ENCODE assay signal across 18 cellular contexts in the genomic region with DNA sequence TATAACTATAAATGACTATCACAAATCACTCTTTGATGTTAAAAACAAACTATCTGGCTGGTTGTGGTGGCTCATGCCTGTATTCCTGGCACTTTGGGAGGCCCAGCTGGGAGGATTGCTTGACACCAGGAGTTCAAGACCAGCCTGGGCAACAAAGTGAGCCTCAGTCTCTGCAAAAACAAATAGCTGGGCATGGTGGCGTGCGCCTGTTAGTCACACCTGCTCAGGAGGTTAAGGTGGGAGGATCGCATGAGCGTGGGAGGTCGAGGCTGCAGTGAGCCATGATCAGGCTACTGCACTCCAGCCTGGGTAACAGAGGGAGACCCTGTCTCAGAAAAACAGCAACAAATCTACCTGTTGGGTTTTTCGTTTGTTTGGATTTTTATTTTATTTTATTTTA. TPM values are rescaled to one million over a fixed set of nuclear protein-coding genes. Genes with fewer than 3 reads are reported as not detected.
DNase-seq lines count a peak whose midpoint lies in the region; ATAC-seq and TF ChIP-seq lines count a peak whose summit lies in the region.
"Had no signal": no experiment of that assay in that cellular context is flagged by ENCODE, and none has a peak within 500 bp of the region (broad histone marks: within the 10 kb centered on the region; RNA-seq: fewer than 3 reads in every experiment).

No MANE protein-coding gene starts in this region.

- intact Hi-C loops in activated CD8-positive, alpha-beta T cell treated with anti-CD3 and anti-CD28 coated beads for 36 hours (cut with micrococcal nuclease): no loop called here
- intact Hi-C loops in mammary epithelial cell (cut with micrococcal nuclease): no loop called here

- CTCF ChIA-PET in activated CD8-positive, alpha-beta T cell treated with anti-CD3 and anti-CD28 coated beads for 36 hours (lab: Charles Lee): no interaction called here
- CTCF ChIA-PET in activated CD8-positive, alpha-beta T cell treated with anti-CD3 and anti-CD28 coated beads, Interleukin-2, amount 10 ng/mL, durations not matched to agents 7 days and 5 days (lab: Charles Lee): interaction anchor here (2.1 to 5.3 kb wide), 2 partner anchors 10 to 67 kb away, joined by 7 to 42 read pairs; no protein-coding TSS in a partner anchor
- CTCF ChIA-PET in mammary epithelial cell (lab: Charles Lee; ENCODE audit: low non-redundant PET): no interaction called here

- 95% methylated on average over 4 of the region's 6 CpGs for WGBS in mammary epithelial cell (ENCODE audit: low coverage, missing lambda C conversion rate)

- peaks cover 4% of the 10 kb centered on the region for H3K36me3 Mint-ChIP-seq in activated CD8-positive, alpha-beta T cell treated with anti-CD3 and anti-CD28 coated beads for 36 hours (ENCODE audit: low read depth)
- peaks cover 4% of the 10 kb centered on the region for H3K36me3 Mint-ChIP-seq in activated CD8-positive, alpha-beta T cell treated with anti-CD3 and anti-CD28 coated beads, Interleukin-2, amount 10 ng/mL, durations not matched to agents 7 days and 5 days (ENCODE audit: low read depth)
- H3K36me3 Mint-ChIP-seq in HFFc6 (ENCODE audit: low read depth): peaks cover 13% of the 10 kb centered on the region; the same call in 1 of the 2 replicates

- BruUV-seq in mammary epithelial cell (replicated peaks; lab: Mats Ljungman, UMichigan): no TSS peak

- H3K9me3 ChIP-seq in mammary epithelial cell (replicated peaks; ENCODE audit: insufficient read depth, low read length): no peaks in the 10 kb centered on the region
- H3K9me3 ChIP-seq: MG63, ovary, spleen had no signal

- no peaks in the 10 kb centered on the region for H4K20me1 ChIP-seq in mammary epithelial cell (ENCODE audit: insufficient read depth, low read length)

- no peak overlapping the region for H3K9ac ChIP-seq in mammary epithelial cell (ENCODE audit: insufficient read depth, low read length)

- peaks cover 34% of the 10 kb centered on the region for H3K4me1 ChIP-seq in mammary epithelial cell (ENCODE audit: insufficient read depth, low read length)

- no peak for ATAC-seq in activated CD8-positive, alpha-beta T cell treated with anti-CD3 and anti-CD28 coated beads for 36 hours
- ATAC-seq in activated CD8-positive, alpha-beta T cell treated with anti-CD3 and anti-CD28 coated beads, Interleukin-2, amount 10 ng/mL, durations not matched to agents 7 days and 5 days: no peak
- ATAC-seq in HG02642 (IDR thresholded peaks at IDR 0.05; ENCODE audit: poor library complexity, unreplicated experiment): no peak

- peaks cover 10% of the 10 kb centered on the region for H3K27me3 Mint-ChIP-seq in activated CD8-positive, alpha-beta T cell treated with anti-CD3 and anti-CD28 coated beads for 36 hours
- peaks cover 26% of the 10 kb centered on the region for H3K27me3 Mint-ChIP-seq in activated CD8-positive, alpha-beta T cell treated with anti-CD3 and anti-CD28 coated beads, Interleukin-2, amount 10 ng/mL, durations not matched to agents 7 days and 5 days (ENCODE audit: low read depth)
- H3K27me3 Mint-ChIP-seq in HFFc6 (ENCODE audit: insufficient read depth): no peaks in the 10 kb centered on the region

- no peaks in the 10 kb centered on the region for H3K27me3 ChIP-seq in mammary epithelial cell (ENCODE audit: insufficient read depth, low read length)
- H3K27me3 ChIP-seq: MG63, ovary had no signal

- no peaks in the 10 kb centered on the region for H3K79me2 ChIP-seq in mammary epithelial cell (ENCODE audit: insufficient read depth, low read length)

- H3K36me3 ChIP-seq in mammary epithelial cell (ENCODE audit: insufficient read depth, low read length): no peaks in the 10 kb centered on the region
- H3K36me3 ChIP-seq: MG63, ovary, spleen had no signal

- in situ Hi-C loops in mammary epithelial cell (cut with MboI; ENCODE audit: low sequenced_read_pairs in 2 of 2): loop anchor here in 1 of 2 donors (5.0 kb wide), 1 partner anchor 61 kb away; no protein-coding TSS in a partner anchor

- POLR2A ChIA-PET in activated CD8-positive, alpha-beta T cell treated with anti-CD3 and anti-CD28 coated beads for 36 hours (lab: Charles Lee): interaction anchor here (1.1 to 9.3 kb wide), 3 partner anchors 15 to 75 kb away, joined by 3 to 118 read pairs (median 5); no protein-coding TSS in a partner anchor
- POLR2A ChIA-PET in activated CD8-positive, alpha-beta T cell treated with anti-CD3 and anti-CD28 coated beads, Interleukin-2, amount 10 ng/mL, durations not matched to agents 7 days and 5 days (lab: Charles Lee): interaction anchor here (1.2 kb wide), 1 partner anchor 66 kb away, joined by 3 read pairs; no protein-coding TSS in a partner anchor

- peak overlapping the region; percentile 73 for H3K27ac Mint-ChIP-seq in activated CD8-positive, alpha-beta T cell treated with anti-CD3 and anti-CD28 coated beads for 36 hours
- H3K27ac Mint-ChIP-seq in activated CD8-positive, alpha-beta T cell treated with anti-CD3 and anti-CD28 coated beads, Interleukin-2, amount 10 ng/mL, durations not matched to agents 7 days and 5 days: no peak overlapping the region
- H3K27ac Mint-ChIP-seq in HFFc6: peak overlapping the region; percentile 100
- H3K27ac Mint-ChIP-seq: endodermal cell had no signal

- H3K4me3 Mint-ChIP-seq in activated CD8-positive, alpha-beta T cell treated with anti-CD3 and anti-CD28 coated beads for 36 hours: no peak overlapping the region
- H3K4me3 Mint-ChIP-seq in activated CD8-positive, alpha-beta T cell treated with anti-CD3 and anti-CD28 coated beads, Interleukin-2, amount 10 ng/mL, durations not matched to agents 7 days and 5 days: no peak overlapping the region
- H3K4me3 Mint-ChIP-seq in HFFc6: no peak overlapping the region
- H3K4me3 Mint-ChIP-seq: endodermal cell had no signal

- peaks cover 4% of the 10 kb centered on the region for H3K9me3 Mint-ChIP-seq in activated CD8-positive, alpha-beta T cell treated with anti-CD3 and anti-CD28 coated beads for 36 hours
- no peaks in the 10 kb centered on the region for H3K9me3 Mint-ChIP-seq in activated CD8-positive, alpha-beta T cell treated with anti-CD3 and anti-CD28 coated beads, Interleukin-2, amount 10 ng/mL, durations not matched to agents 7 days and 5 days (ENCODE audit: insufficient read depth)
- no peaks in the 10 kb centered on the region for H3K9me3 Mint-ChIP-seq in HFFc6
- H3K9me3 Mint-ChIP-seq: endodermal cell had no signal

- H2AFZ ChIP-seq in mammary epithelial cell (ENCODE audit: low read depth, low read length): no peak overlapping the region

- H3K27ac ChIP-seq in mammary epithelial cell (ENCODE audit: insufficient read depth, low read depth, low read length): peak overlapping the region; percentile 99

- dilution Hi-C loops in mammary epithelial cell (cut with HindIII; ENCODE audit: low sequenced_read_pairs): loop anchor here (5.0 kb wide), 2 partner anchors 54 to 66 kb away; no protein-coding TSS in a partner anchor

- TF ChIP-seq CTCF in activated CD8-positive, alpha-beta T cell treated with anti-CD3 and anti-CD28 coated beads for 36 hours (IDR thresholded peaks at IDR 0.05): no peak
- TF ChIP-seq CTCF in HFFc6 (IDR thresholded peaks at IDR 0.05) (no peak), mammary epithelial cell (conservative IDR thresholded peaks at IDR 0.05 in 1 of 2, IDR thresholded peaks at IDR 0.05 in 1 of 2; ENCODE audit: extremely low read depth in 1 of 2, insufficient read depth in 1 of 2, low read depth in 1 of 2, low read length in 2 of 2) (no peak)

- DNase-seq in activated CD8-positive, alpha-beta T cell treated with anti-CD3 and anti-CD28 coated beads for 36 hours: peak; percentile 32
- DNase-seq in activated CD8-positive, alpha-beta T cell treated with anti-CD3 and anti-CD28 coated beads, Interleukin-2, amount 10 ng/mL, durations not matched to agents 7 days and 5 days: no peak
- no peak for DNase-seq in HFFc6
- no peak for DNase-seq in mammary epithelial cell
- DNase-seq in stimulated activated CD4-positive, alpha-beta T cell treated with anti-CD3 and anti-CD28 coated beads, Interleukin-4, amount 100 ng/mL, for 4 hours: peak; percentile 9 to 37
- no peak for DNase-seq in GDM1 (lab: John Stamatoyannopoulos, UW)
- DNase-seq in NCI-H526 treated with DMSO at 0.1 percent for 48 hours (lab: John Stamatoyannopoulos, UW): no peak
- DNase-seq: activated CD4-positive, alpha-beta T cell treated with anti-CD3 and anti-CD28 coated beads, Interleukin-2, amount 50 U/mL, for 1 hour; activated gamma-delta T cell treated with Interleukin-2 at 50 U/mL for 16 hours; caudate nucleus; COR-L47; endodermal cell; kidney; MG63; spleen; T-helper 2 cell had no signal

- no peak overlapping the region for H3K4me2 ChIP-seq in mammary epithelial cell (ENCODE audit: insufficient read depth, low read depth, low read length)

- H3K4me3 ChIP-seq in mammary epithelial cell (replicated peaks in 1 of 3; ENCODE audit: insufficient read depth in 1 of 3, low read depth in 2 of 3, low read length in 3 of 3): no peak overlapping the region
- H3K4me3 ChIP-seq: MG63, ovary, spleen had no signal

- H3K4me1 Mint-ChIP-seq in activated CD8-positive, alpha-beta T cell treated with anti-CD3 and anti-CD28 coated beads for 36 hours (ENCODE audit: low read depth): peaks cover 39% of the 10 kb centered on the region
- peaks cover 39% of the 10 kb centered on the region for H3K4me1 Mint-ChIP-seq in activated CD8-positive, alpha-beta T cell treated with anti-CD3 and anti-CD28 coated beads, Interleukin-2, amount 10 ng/mL, durations not matched to agents 7 days and 5 days (ENCODE audit: low read depth)
- peaks cover 78% of the 10 kb centered on the region for H3K4me1 Mint-ChIP-seq in HFFc6 (ENCODE audit: low read depth)

RNA-seq across cellular contexts. Expression of a gene that starts 5.4 kb away (rescaled TPM):
- total RNA-seq in activated CD8-positive, alpha-beta T cell treated with anti-CD3 and anti-CD28 coated beads for 36 hours: 10 to 100 TPM; 87.9 to 89.0 TPM
- 10 to 100 TPM; 88.7 to 98.5 TPM for total RNA-seq in activated CD8-positive, alpha-beta T cell treated with anti-CD3 and anti-CD28 coated beads, Interleukin-2, amount 10 ng/mL, durations not matched to agents 7 days and 5 days
- total RNA-seq in HFFc6 (2021; fragmentation: NEBNext Ultra II Directional; extraction: Animal tissue kit (Norgen Biotek cat#: 25700)): 100 to 1,000 TPM; 468 to 851 (median 784) TPM
- 100 to 1,000 TPM; 148 to 150 TPM for total RNA-seq in mammary epithelial cell
- 71.8 TPM for polyA plus RNA-seq in mammary epithelial cell
- polyA minus RNA-seq in mammary epithelial cell: 73.3 TPM

Comparison
In these comparisons a context has a peak if more than half of its experiments do, and no peak if none do; other contexts are left out.
1. DNase-seq: peak in activated CD8-positive, alpha-beta T cell treated with anti-CD3 and anti-CD28 coated beads for 36 hours (single experiment) and stimulated activated CD4-positive, alpha-beta T cell treated with anti-CD3 and anti-CD28 coated beads, Interleukin-4, amount 100 ng/mL, for 4 hours (2 of 2); none in activated CD8-positive, alpha-beta T cell treated with anti-CD3 and anti-CD28 coated beads, Interleukin-2, amount 10 ng/mL, durations not matched to agents 7 days and 5 days (single experiment), HFFc6 (single experiment), mammary epithelial cell (single experiment), GDM1 (single experiment) and NCI-H526 treated with DMSO at 0.1 percent for 48 hours (single experiment).